8 cellular contexts compared by ENCODE assay signal in the genomic region with DNA sequence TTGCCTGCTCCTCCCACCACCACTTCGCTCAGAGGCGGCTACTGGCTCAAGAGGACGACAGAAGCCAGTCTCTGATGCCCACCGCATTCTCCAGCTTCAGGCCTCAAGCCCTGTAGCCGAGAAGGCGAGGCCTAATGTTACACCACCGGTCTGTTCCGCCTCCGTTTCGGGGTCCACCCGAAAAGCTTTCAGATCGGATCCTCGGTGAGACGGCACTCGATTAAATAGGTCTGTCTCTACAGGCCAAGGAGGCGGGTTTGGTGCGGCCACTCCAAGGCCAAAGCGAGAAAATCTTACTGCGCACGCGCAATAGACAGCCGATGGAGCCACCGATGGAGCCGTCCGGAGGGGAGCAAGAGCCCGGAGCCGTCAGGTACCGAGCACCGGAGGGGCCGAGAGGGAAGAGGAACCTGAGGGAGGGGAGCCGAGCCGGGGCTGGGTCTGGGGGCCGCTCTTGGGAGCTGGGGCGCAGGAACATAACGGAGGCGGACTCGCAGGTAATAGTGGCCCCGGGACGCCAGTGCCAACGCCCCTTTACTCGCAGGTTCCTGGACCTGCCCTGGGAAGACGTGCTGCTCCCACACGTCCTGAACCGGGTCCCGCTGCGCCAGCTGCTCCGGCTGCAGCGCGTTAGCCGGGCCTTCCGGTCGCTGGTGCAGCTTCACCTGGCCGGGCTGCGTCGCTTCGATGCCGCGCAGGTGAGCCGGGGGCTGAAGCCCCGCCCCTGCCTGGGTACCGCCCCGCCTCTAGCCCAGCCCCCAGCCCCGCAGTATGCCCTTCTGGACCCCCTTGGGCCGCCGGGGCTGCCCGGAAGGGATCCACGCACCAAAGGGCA. TPM values are rescaled to one million over a fixed set of nuclear protein-coding genes. Genes with fewer than 3 reads are reported as not detected.
DNase-seq lines count a peak whose midpoint lies in the region; ATAC-seq, FAIRE-seq and TF ChIP-seq lines count a peak whose summit lies in the region.

A gene with protein sequence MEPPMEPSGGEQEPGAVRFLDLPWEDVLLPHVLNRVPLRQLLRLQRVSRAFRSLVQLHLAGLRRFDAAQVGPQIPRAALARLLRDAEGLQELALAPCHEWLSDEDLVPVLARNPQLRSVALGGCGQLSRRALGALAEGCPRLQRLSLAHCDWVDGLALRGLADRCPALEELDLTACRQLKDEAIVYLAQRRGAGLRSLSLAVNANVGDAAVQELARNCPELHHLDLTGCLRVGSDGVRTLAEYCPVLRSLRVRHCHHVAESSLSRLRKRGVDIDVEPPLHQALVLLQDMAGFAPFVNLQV (plus strand): TSS at position 27 of the 835 bp plus-strand sequence. CDS start 294 bp downstream, at position 321.

- no peaks in the 10 kb centered on the region for H3K9me3 Mint-ChIP-seq in mesothelial cell of epicardium

- H3K9ac ChIP-seq in HUES64 (ENCODE audit: low read depth, low read length) (peak within 1 kb of the TSS; percentile 78), OCI-LY1 (ENCODE audit: low read length) (peak within 1 kb of the TSS; percentile 73)

- H2AFZ ChIP-seq in OCI-LY1 (ENCODE audit: low read length): no peak within 1 kb of the TSS

- peaks cover 34% of the 10 kb centered on the region for H3K27me3 Mint-ChIP-seq in mesothelial cell of epicardium (ENCODE audit: low read depth)

- H3K27me3 ChIP-seq in HUES64 (ENCODE audit: insufficient read depth, low read length): peaks cover 12% of the 10 kb centered on the region
- no peaks in the 10 kb centered on the region for H3K27me3 ChIP-seq in OCI-LY1 (ENCODE audit: insufficient read depth, low read length)

- no peaks in the 10 kb centered on the region for H4K20me1 ChIP-seq in OCI-LY1 (ENCODE audit: insufficient read depth, low read length)

- no peaks in the 10 kb centered on the region for H3F3A ChIP-seq in OCI-LY1 (ENCODE audit: insufficient read depth, low read length)

- H3K4me1 ChIP-seq in HUES64 (ENCODE audit: insufficient read depth, low read length) (peaks cover 10% of the 10 kb centered on the region), OCI-LY1 (ENCODE audit: insufficient read depth, low read length, severe bottlenecking) (peaks cover 28% of the 10 kb centered on the region)

- H3K4me1 Mint-ChIP-seq in mesothelial cell of epicardium: peaks cover 31% of the 10 kb centered on the region

- peak; percentile 94 for FAIRE-seq in endometrium (lab: Jason Lieb, UNC)

- H3K36me3 Mint-ChIP-seq in mesothelial cell of epicardium: no peaks in the 10 kb centered on the region

- H3K36me3 ChIP-seq in HUES64 (ENCODE audit: insufficient read depth, low read length): peaks cover 17% of the 10 kb centered on the region
- H3K36me3 ChIP-seq in OCI-LY1 (ENCODE audit: insufficient read depth, low read length): no peaks in the 10 kb centered on the region

- WGBS in HUES64: under 1% methylated on average over 67 of the region's 67 CpGs

- peak within 1 kb of the TSS; percentile 86; the same call in 1 of the 2 replicates for H3K27ac ChIP-seq in HUES64 (ENCODE audit: low read depth, low read length)
- H3K27ac ChIP-seq in OCI-LY1 (ENCODE audit: low read depth, low read length, poor library complexity, severe bottlenecking): peak within 1 kb of the TSS; percentile 85

- peak; percentile 64 for ATAC-seq in GM21447 (IDR thresholded peaks at IDR 0.05; ENCODE audit: unreplicated experiment)

- H3K4me2 ChIP-seq in OCI-LY1 (ENCODE audit: low read length): peak within 1 kb of the TSS; percentile 96

- H3K9me3 ChIP-seq in HUES64 (ENCODE audit: insufficient read depth, low read depth, low read length): no peaks in the 10 kb centered on the region
- no peaks in the 10 kb centered on the region for H3K9me3 ChIP-seq in OCI-LY1 (ENCODE audit: low read length)

- no peaks in the 10 kb centered on the region for H3K9me2 ChIP-seq in OCI-LY1 (ENCODE audit: low read depth, low read length)

- H3K4me3 Mint-ChIP-seq in mesothelial cell of epicardium: peak within 1 kb of the TSS; percentile 93

- peak within 1 kb of the TSS; percentile 98 for H3K27ac Mint-ChIP-seq in mesothelial cell of epicardium

- TF ChIP-seq CTCF in OCI-LY1 (IDR thresholded peaks at IDR 0.05; ENCODE audit: low read length) (no peak), mesothelial cell of epicardium (IDR thresholded peaks at IDR 0.05; ENCODE audit: unreplicated experiment) (no peak)

- no peaks in the 10 kb centered on the region for H3K79me2 ChIP-seq in OCI-LY1 (ENCODE audit: insufficient read depth, low read length)

- DNase-seq in Caki2 (ENCODE audit: low read depth) (peak; percentile 95), mesothelial cell of epicardium (ENCODE audit: low spot score in 2 of 2, unreplicated experiment in 2 of 2) (peak; percentile 94 to 98)
- peak; percentile 94 for DNase-seq in activated CD8-positive, alpha-beta memory T cell treated with anti-CD3 and anti-CD28 coated beads, Interleukin-2, amount 50 U/mL, for 4 hours
- DNase-seq in stimulated activated CD8-positive, alpha-beta memory T cell treated with anti-CD3 and anti-CD28 coated beads, Interleukin-15, amount 100 ng/mL, for 48 hours (ENCODE audit: low read depth in 2 of 2): peak; percentile 89 to 94

- H3K4me3 ChIP-seq in HUES64 (ENCODE audit: low read length) (peak within 1 kb of the TSS; percentile 72), OCI-LY1 (ENCODE audit: low read depth, low read length, poor library complexity, severe bottlenecking) (peak within 1 kb of the TSS; percentile 85)

- in situ Hi-C loops in Caki2 (cut with HindIII; ENCODE audit: low pct_unique_long_range_greater_than_20kb, low sequenced_read_pairs): no loop called here

RNA-seq across cellular contexts. Expression of the gene that starts here (rescaled TPM):
- total RNA-seq in Caki2 (2014; rRNA removed; shearing (Covaris generic); ENCODE audit: low replicate concordance): 18.6 and 28.2 TPM in 2 replicates
- polyA plus RNA-seq in HUES64 (2013, experiment 1 of 2): 9.0 TPM
- polyA plus RNA-seq in HUES64 (2013, experiment 2 of 2): 7.9 TPM
- total RNA-seq in mesothelial cell of epicardium: 9.4 to 11.7 TPM (median 10.1 TPM) in 3 replicates

Comparison
In these comparisons a context has a peak if more than half of its experiments do, and no peak if none do; other contexts are left out.
1. Peak in every context shown above with its lines: DNase-seq, ATAC-seq, H3K4me3 ChIP-seq and H3K27ac ChIP-seq.